In genomic region chr3:35070088-35070487, GRCh38 we compare ENCODE assay signal across 26 cellular contexts.
"Had no signal": no experiment of that assay in that cellular context is flagged by ENCODE, and none has a peak within 500 bp of the region (broad histone marks: within the 10 kb centered on the region; RNA-seq: fewer than 3 reads in every experiment).

No MANE protein-coding gene starts in this region.

- H3K9me3 ChIP-seq: ovary, psoas muscle, right lobe of liver, sigmoid colon, stomach, thoracic aorta, thyroid gland, tibial nerve, upper lobe of left lung, vagina had no signal

- H3K4me1 ChIP-seq: neural progenitor cell, parathyroid adenoma, psoas muscle, right lobe of liver, sigmoid colon, stomach, thyroid gland, tibial nerve, upper lobe of left lung, vagina had no signal

- H3K36me3 ChIP-seq: neural progenitor cell, ovary, right lobe of liver, sigmoid colon, stomach, thoracic aorta, thyroid gland, tibial nerve, upper lobe of left lung, vagina had no signal

- DNase-seq: nephron progenitor cell; occipital lobe; ovary; posterior cingulate gyrus; psoas muscle; right cardiac atrium; right lobe of liver; sigmoid colon; small intestine; stimulated activated CD4-positive, alpha-beta T cell treated with anti-CD3 and anti-CD28 coated beads, Interleukin-15, amount 100 ng/mL, for 24 hours; stimulated activated CD4-positive, alpha-beta T cell treated with anti-CD3 and anti-CD28 coated beads, Interleukin-2, amount 100 ng/mL, for 24 hours; stimulated activated CD4-positive, alpha-beta T cell treated with anti-CD3 and anti-CD28 coated beads, Interleukin-2, amount 100 ng/mL, for 48 hours; stimulated activated CD4-positive, alpha-beta T cell treated with anti-CD3 and anti-CD28 coated beads, Interleukin-4, amount 100 ng/mL, for 24 hours; stimulated activated naive B cell treated with anti-CD40 and anti-IgM and Interleukin-4, amounts not matched to agents 10 μg/mL and 1 μg/mL and 100 μg/mL, for 72 hours; stimulated activated naive CD4-positive, alpha-beta T cell treated with Interleukin-2 at 50 U/mL for 16 hours; stomach; thyroid gland; trophoblast cell; upper lobe of left lung had no signal

- H3K4me3 ChIP-seq: neural progenitor cell, ovary, psoas muscle, right lobe of liver, sigmoid colon, stomach, thoracic aorta, thyroid gland, tibial nerve, upper lobe of left lung, vagina had no signal

- H3K27me3 ChIP-seq: neural progenitor cell, ovary, right lobe of liver, sigmoid colon, stomach, thyroid gland, tibial nerve, upper lobe of left lung, vagina had no signal

- ATAC-seq: natural killer cell treated with Interleukin-12 subunit alpha and Interleukin-12 subunit beta and Interleukin-15 and Interleukin-18, amount 100 ng/mL, for 72 hours; psoas muscle; right cardiac atrium; right lobe of liver; stimulated activated effector memory CD8-positive, alpha-beta T cell treated with anti-CD3 and anti-CD28 coated beads, Interleukin-12 subunit alpha, Interleukin-12 subunit beta, amount 100 ng/mL, for 72 hours; stimulated activated naive B cell treated with anti-CD40 and anti-IgM and Interleukin-4, amounts not matched to agents 10 μg/mL and 1 μg/mL and 100 μg/mL, for 72 hours had no signal
